Comparison of ENCODE assay signal across 20 cellular contexts in genomic region chr10:3563298-3563697, GRCh38.
A peak's percentile ranks its signal among the peaks of the same experiment; 100 is the strongest.
DNase-seq lines count a peak whose midpoint lies in the region; ATAC-seq and TF ChIP-seq lines count a peak whose summit lies in the region.
"Had no signal": no experiment of that assay in that cellular context is flagged by ENCODE, and none has a peak within 500 bp of the region (broad histone marks: within the 10 kb centered on the region; RNA-seq: fewer than 3 reads in every experiment).

No MANE protein-coding gene starts in this region.

- intact Hi-C loops in activated CD4-positive, alpha-beta T cell treated with anti-CD3 and anti-CD28 coated beads for 36 hours (cut with DNase I, micrococcal nuclease), result loop anchor here in 1 of 2 experiments (5.0 kb wide), 1 partner anchor 104 kb away; no protein-coding TSS in a partner anchor
- intact Hi-C loops in activated CD4-positive, alpha-beta memory T cell treated with anti-CD3 and anti-CD28 coated beads for 36 hours (cut with micrococcal nuclease), result loop anchor here (1.0 to 5.0 kb wide), 7 partner anchors 46 to 247 kb away; no protein-coding TSS in a partner anchor
- intact Hi-C loops in esophagus muscularis mucosa (cut with DNase I), result no loop called here
- intact Hi-C loops in dorsolateral prefrontal cortex (cut with DNase I), result no loop called here

- TF ChIP-seq EP300 in esophagus muscularis mucosa (IDR thresholded peaks at IDR 0.05), result no peak

- no peak for TF ChIP-seq CTCF in esophagus muscularis mucosa (IDR thresholded peaks at IDR 0.05)
- no peak for TF ChIP-seq CTCF in dorsolateral prefrontal cortex (IDR thresholded peaks at IDR 0.05 in 54 of 56, conservative IDR thresholded peaks at IDR 0.05 in 2 of 56; ENCODE audit: low read depth in 1 of 56, partially characterized antibody in 56 of 56)

- peaks cover 24% of the 10 kb centered on the region for H3K4me1 Mint-ChIP-seq in activated CD4-positive, alpha-beta T cell treated with anti-CD3 and anti-CD28 coated beads for 36 hours
- H3K4me1 Mint-ChIP-seq in activated CD4-positive, alpha-beta memory T cell treated with anti-CD3 and anti-CD28 coated beads for 36 hours (ENCODE audit: low read depth), result peaks cover 27% of the 10 kb centered on the region

- peak overlapping the region; percentile 63 for H3K27ac Mint-ChIP-seq in activated CD4-positive, alpha-beta T cell treated with anti-CD3 and anti-CD28 coated beads for 36 hours
- H3K27ac Mint-ChIP-seq in activated CD4-positive, alpha-beta memory T cell treated with anti-CD3 and anti-CD28 coated beads for 36 hours, result peak overlapping the region; percentile 35
- H3K27ac Mint-ChIP-seq: effector memory CD8-positive, alpha-beta T cell had no signal

- WGBS in esophagus muscularis mucosa, result 93% methylated on average over 3 of the region's 3 CpGs

- no peak overlapping the region for H3K4me3 Mint-ChIP-seq in activated CD4-positive, alpha-beta T cell treated with anti-CD3 and anti-CD28 coated beads for 36 hours
- H3K4me3 Mint-ChIP-seq in activated CD4-positive, alpha-beta memory T cell treated with anti-CD3 and anti-CD28 coated beads for 36 hours, result no peak overlapping the region
- H3K4me3 Mint-ChIP-seq: effector memory CD8-positive, alpha-beta T cell had no signal

- H3K4me1 ChIP-seq in esophagus muscularis mucosa, result no peaks in the 10 kb centered on the region
- H3K4me1 ChIP-seq: esophagus squamous epithelium, gastroesophageal sphincter, suprapubic skin, vagina had no signal

- H3K27me3 ChIP-seq in esophagus muscularis mucosa (no peaks in the 10 kb centered on the region), dorsolateral prefrontal cortex (no peaks in the 10 kb centered on the region)
- H3K27me3 ChIP-seq: brain microvascular endothelial cell, esophagus squamous epithelium, gastroesophageal sphincter, suprapubic skin, vagina had no signal

- peaks cover 4% of the 10 kb centered on the region for H3K9me3 Mint-ChIP-seq in activated CD4-positive, alpha-beta T cell treated with anti-CD3 and anti-CD28 coated beads for 36 hours (ENCODE audit: low read depth)
- peaks cover 13% of the 10 kb centered on the region for H3K9me3 Mint-ChIP-seq in activated CD4-positive, alpha-beta memory T cell treated with anti-CD3 and anti-CD28 coated beads for 36 hours
- H3K9me3 Mint-ChIP-seq: effector memory CD8-positive, alpha-beta T cell had no signal

- CTCF ChIA-PET in activated CD4-positive, alpha-beta T cell treated with anti-CD3 and anti-CD28 coated beads for 36 hours (lab: Charles Lee), result no interaction called here
- CTCF ChIA-PET in activated CD4-positive, alpha-beta memory T cell treated with anti-CD3 and anti-CD28 coated beads for 36 hours (lab: Charles Lee), result no interaction called here

- H3K36me3 Mint-ChIP-seq in activated CD4-positive, alpha-beta T cell treated with anti-CD3 and anti-CD28 coated beads for 36 hours (ENCODE audit: low read depth), result no peaks in the 10 kb centered on the region
- peaks cover 5% of the 10 kb centered on the region for H3K36me3 Mint-ChIP-seq in activated CD4-positive, alpha-beta memory T cell treated with anti-CD3 and anti-CD28 coated beads for 36 hours

- H3K4me3 ChIP-seq in esophagus muscularis mucosa (no peak overlapping the region), dorsolateral prefrontal cortex (no peak overlapping the region)
- H3K4me3 ChIP-seq: esophagus squamous epithelium, gastroesophageal sphincter, suprapubic skin, vagina had no signal

- ATAC-seq in activated CD4-positive, alpha-beta T cell treated with anti-CD3 and anti-CD28 coated beads for 36 hours, result peak; percentile 89
- no peak for ATAC-seq in GM19023 (IDR thresholded peaks at IDR 0.05; ENCODE audit: unreplicated experiment)
- ATAC-seq: effector memory CD8-positive, alpha-beta T cell; gastroesophageal sphincter had no signal

- TF ChIP-seq POLR2A in esophagus muscularis mucosa (IDR thresholded peaks at IDR 0.05; ENCODE audit: low read depth), result no peak

- peaks cover 2% of the 10 kb centered on the region for H3K27me3 Mint-ChIP-seq in activated CD4-positive, alpha-beta T cell treated with anti-CD3 and anti-CD28 coated beads for 36 hours
- no peaks in the 10 kb centered on the region for H3K27me3 Mint-ChIP-seq in activated CD4-positive, alpha-beta memory T cell treated with anti-CD3 and anti-CD28 coated beads for 36 hours

- no peak overlapping the region for H3K27ac ChIP-seq in esophagus muscularis mucosa (replicated peaks in 1 of 4)
- H3K27ac ChIP-seq in dorsolateral prefrontal cortex, result no peak overlapping the region
- H3K27ac ChIP-seq: brain microvascular endothelial cell, esophagus squamous epithelium, gastroesophageal sphincter, suprapubic skin, vagina had no signal

- peaks cover 0 to 4% (median 0%) of the 10 kb centered on the region in 4 donors for H3K9me3 ChIP-seq in esophagus muscularis mucosa
- H3K9me3 ChIP-seq: esophagus squamous epithelium, suprapubic skin, vagina had no signal

- DNase-seq in activated CD4-positive, alpha-beta T cell treated with anti-CD3 and anti-CD28 coated beads for 36 hours, result peak; percentile 72
- DNase-seq in activated CD4-positive, alpha-beta T cell treated with anti-CD3 and anti-CD28 coated beads, Interleukin-2, amount 50 U/mL, for 1 hour, result no peak
- peak; percentile 82 for DNase-seq in activated CD4-positive, alpha-beta memory T cell treated with anti-CD3 and anti-CD28 coated beads for 36 hours
- DNase-seq in esophagus muscularis mucosa (ENCODE audit: extremely low spot score), result peak; percentile 72
- DNase-seq in stimulated activated CD4-positive, alpha-beta T cell treated with anti-CD3 and anti-CD28 coated beads, TNF-alpha, amount 100 ng/mL, for 24 hours (ENCODE audit: low read depth in 3 of 3), result peak in 2 of 3 experiments; percentile 28 to 62
- no peak for DNase-seq in NCI-H82 treated with DMSO at 0.1 percent for 48 hours (lab: John Stamatoyannopoulos, UW; ENCODE audit: unreplicated experiment)
- no peak for DNase-seq in dorsolateral prefrontal cortex
- DNase-seq: 8988T; brain microvascular endothelial cell; effector memory CD8-positive, alpha-beta T cell; esophagus squamous epithelium; KG1; NCI-H1694; NCI-H774; SHP77 treated with DMSO at 0.1 percent for 48 hours; small intestine had no signal

- POLR2A ChIA-PET in activated CD4-positive, alpha-beta T cell treated with anti-CD3 and anti-CD28 coated beads for 36 hours (lab: Charles Lee), result no interaction called here
- POLR2A ChIA-PET in activated CD4-positive, alpha-beta memory T cell treated with anti-CD3 and anti-CD28 coated beads for 36 hours (lab: Charles Lee), result interaction anchor here (1.2 to 1.3 kb wide), 2 partner anchors 9 to 214 kb away, joined by 3 read pairs; no protein-coding TSS in a partner anchor

- H3K36me3 ChIP-seq in esophagus muscularis mucosa, result no peaks in the 10 kb centered on the region
- H3K36me3 ChIP-seq: brain microvascular endothelial cell, esophagus squamous epithelium, gastroesophageal sphincter, suprapubic skin, vagina had no signal

Comparison
In these comparisons a context has a peak if more than half of its experiments do, and no peak if none do; other contexts are left out.
1. DNase-seq: peak in activated CD4-positive, alpha-beta T cell treated with anti-CD3 and anti-CD28 coated beads for 36 hours (single experiment), activated CD4-positive, alpha-beta memory T cell treated with anti-CD3 and anti-CD28 coated beads for 36 hours (single experiment), esophagus muscularis mucosa (single experiment) and stimulated activated CD4-positive, alpha-beta T cell treated with anti-CD3 and anti-CD28 coated beads, TNF-alpha, amount 100 ng/mL, for 24 hours (2 of 3); none in activated CD4-positive, alpha-beta T cell treated with anti-CD3 and anti-CD28 coated beads, Interleukin-2, amount 50 U/mL, for 1 hour (single experiment), NCI-H82 treated with DMSO at 0.1 percent for 48 hours (single experiment) and dorsolateral prefrontal cortex (0 of 10).